19 cellular contexts compared by ENCODE assay signal in genomic region chr5:59655693-59656309, GRCh38.
"Had no signal": no experiment of that assay in that cellular context is flagged by ENCODE, and none has a peak within 500 bp of the region (broad histone marks: within the 10 kb centered on the region; RNA-seq: fewer than 3 reads in every experiment).

No MANE protein-coding gene starts in this region.

- H3K27ac ChIP-seq: brain microvascular endothelial cell, coronary artery, esophagus muscularis mucosa, left ventricle myocardium inferior, tibial nerve had no signal

- H3K4me1 Mint-ChIP-seq: central memory CD8-positive, alpha-beta T cell had no signal

- H3K36me3 Mint-ChIP-seq: activated naive CD8-positive, alpha-beta T cell treated with anti-CD3 and anti-CD28 coated beads, Interleukin-2, amount 10 ng/mL, durations not matched to agents 7 days and 5 days had no signal

- H3K27me3 ChIP-seq: brain microvascular endothelial cell, esophagus muscularis mucosa, tibial nerve had no signal

- ATAC-seq: sciatic nerve, T-helper 17 cell had no signal

- H3K4me1 ChIP-seq: left ventricle myocardium inferior had no signal

- H3K4me3 ChIP-seq: coronary artery, esophagus muscularis mucosa, left ventricle myocardium inferior, tibial nerve had no signal

- H3K27me3 Mint-ChIP-seq: activated B cell treated with CpG ODN at 0.5 μM for 24 hours; activated CD4-positive, alpha-beta T cell treated with anti-CD3 and anti-CD28 coated beads, Interleukin-2, amount 10 ng/mL, durations not matched to agents 24 days and 14 days; central memory CD8-positive, alpha-beta T cell; memory B cell; T-helper 17 cell had no signal

- H3K9me3 ChIP-seq: esophagus muscularis mucosa, left ventricle myocardium inferior, tibial nerve had no signal

- H3K27ac Mint-ChIP-seq: activated B cell treated with CpG ODN at 0.5 μM for 24 hours; activated CD4-positive, alpha-beta T cell treated with anti-CD3 and anti-CD28 coated beads, Interleukin-2, amount 10 ng/mL, durations not matched to agents 24 days and 14 days; activated naive CD8-positive, alpha-beta T cell treated with anti-CD3 and anti-CD28 coated beads, Interleukin-2, amount 10 ng/mL, durations not matched to agents 7 days and 5 days; memory B cell; T-helper 17 cell had no signal

- FAIRE-seq: kidney had no signal

- H3K9me3 Mint-ChIP-seq: activated B cell treated with CpG ODN at 0.5 μM for 24 hours; activated CD4-positive, alpha-beta T cell treated with anti-CD3 and anti-CD28 coated beads, Interleukin-2, amount 10 ng/mL, durations not matched to agents 24 days and 14 days; activated naive CD8-positive, alpha-beta T cell treated with anti-CD3 and anti-CD28 coated beads, Interleukin-2, amount 10 ng/mL, durations not matched to agents 7 days and 5 days; central memory CD8-positive, alpha-beta T cell; memory B cell had no signal

- DNase-seq: activated B cell treated with CpG ODN at 0.5 μM for 24 hours; activated CD4-positive, alpha-beta T cell treated with anti-CD3 and anti-CD28 coated beads, Interleukin-2, amount 10 ng/mL, durations not matched to agents 24 days and 14 days; activated CD8-positive, alpha-beta memory T cell treated with anti-CD3 and anti-CD28 coated beads for 24 hours; activated naive CD8-positive, alpha-beta T cell treated with anti-CD3 and anti-CD28 coated beads, Interleukin-2, amount 10 ng/mL, durations not matched to agents 7 days and 5 days; anterior cingulate cortex; hippocampal formation; kidney; left ventricle myocardium inferior; stimulated activated CD4-positive, alpha-beta T cell treated with anti-CD3 and anti-CD28 coated beads, Interleukin-12 subunit alpha, Interleukin-12 subunit beta, amount 100 ng/mL, for 4 hours; stimulated activated CD4-positive, alpha-beta T cell treated with anti-CD3 and anti-CD28 coated beads, Interleukin-2, amount 100 ng/mL, for 24 hours; substantia nigra; T-helper 17 cell had no signal

- H3K4me3 Mint-ChIP-seq: activated B cell treated with CpG ODN at 0.5 μM for 24 hours; activated CD4-positive, alpha-beta T cell treated with anti-CD3 and anti-CD28 coated beads, Interleukin-2, amount 10 ng/mL, durations not matched to agents 24 days and 14 days; activated naive CD8-positive, alpha-beta T cell treated with anti-CD3 and anti-CD28 coated beads, Interleukin-2, amount 10 ng/mL, durations not matched to agents 7 days and 5 days; central memory CD8-positive, alpha-beta T cell; memory B cell; T-helper 17 cell had no signal

- H3K36me3 ChIP-seq: brain microvascular endothelial cell, esophagus muscularis mucosa, left ventricle myocardium inferior, tibial nerve had no signal
